In genomic region chr6:166655251-166655650, GRCh38 we compare ENCODE assay signal across 20 cellular contexts.
"Had no signal": no experiment of that assay in that cellular context is flagged by ENCODE, and none has a peak within 500 bp of the region (broad histone marks: within the 10 kb centered on the region; RNA-seq: fewer than 3 reads in every experiment).

No MANE protein-coding gene starts in this region.

- H3K4me3 ChIP-seq: esophagus squamous epithelium, gastroesophageal sphincter, mucosa of descending colon, upper lobe of left lung had no signal

- H3K9me3 ChIP-seq: esophagus squamous epithelium, gastroesophageal sphincter, mucosa of descending colon, upper lobe of left lung had no signal

- H3K27ac ChIP-seq: esophagus squamous epithelium, gastroesophageal sphincter, upper lobe of left lung had no signal

- H3K36me3 ChIP-seq: esophagus squamous epithelium, gastroesophageal sphincter, upper lobe of left lung had no signal

- H3K4me1 ChIP-seq: esophagus squamous epithelium, gastroesophageal sphincter had no signal

- DNase-seq: activated CD4-positive, alpha-beta T cell treated with anti-CD3 and anti-CD28 coated beads for 36 hours; activated CD4-positive, alpha-beta T cell treated with anti-CD3 and anti-CD28 coated beads, Interleukin-2, amount 50 U/mL, for 4 hours; activated CD8-positive, alpha-beta memory T cell treated with anti-CD3 and anti-CD28 coated beads, Interleukin-2, amount 50 U/mL, for 48 hours; activated naive CD4-positive, alpha-beta T cell; activated naive CD8-positive, alpha-beta T cell treated with anti-CD3 and anti-CD28 coated beads for 36 hours; activated T-cell treated with anti-CD3 and anti-CD28 coated beads, Interleukin-2, amount 50 U/mL, for 4 hours; cortex of kidney; endodermal cell; esophagus squamous epithelium; left cardiac atrium; mesendoderm; mucosa of descending colon; nephron progenitor cell; nucleus accumbens; retina; stimulated activated CD4-positive, alpha-beta T cell treated with anti-CD3 and anti-CD28 coated beads, Interleukin-4, amount 100 ng/mL, for 24 hours; stimulated activated naive CD4-positive, alpha-beta T cell treated with Interleukin-2 at 50 U/mL for 16 hours; T-cell; upper lobe of left lung had no signal

- ATAC-seq: activated CD4-positive, alpha-beta T cell treated with anti-CD3 and anti-CD28 coated beads for 36 hours; activated T-cell treated with anti-CD3 and anti-CD28 coated beads, Interleukin-2, amount 50 U/mL, for 4 hours; gastroesophageal sphincter; left cardiac atrium; T-cell had no signal

- H3K27me3 ChIP-seq: gastroesophageal sphincter, upper lobe of left lung had no signal
